ENCODE assay signal across 8 cellular contexts in genomic region chr6:31821301-31822037, GRCh38. TPM values are rescaled to one million over a fixed set of nuclear protein-coding genes. Genes with fewer than 3 reads are reported as not detected.
DNase-seq lines count a peak whose midpoint lies in the region; ATAC-seq and TF ChIP-seq lines count a peak whose summit lies in the region.

No MANE protein-coding gene starts in this region.

- peak overlapping the region; percentile 98 for H3K27ac ChIP-seq in parathyroid adenoma

- no peak for TF ChIP-seq CTCF in GM10248 (IDR thresholded peaks at IDR 0.05; ENCODE audit: control extremely low read depth, extremely low read depth, low read depth, missing control alignments)
- TF ChIP-seq CTCF in parathyroid adenoma (IDR thresholded peaks at IDR 0.05), result no peak

- no peaks in the 10 kb centered on the region for H3K79me2 ChIP-seq in parathyroid adenoma

- no peaks in the 10 kb centered on the region for H3K36me3 Mint-ChIP-seq in activated naive CD8-positive, alpha-beta T cell

- H3K4me1 ChIP-seq in parathyroid adenoma, result peaks cover 22% of the 10 kb centered on the region

- ATAC-seq in HG02938 (IDR thresholded peaks at IDR 0.05; ENCODE audit: unreplicated experiment), result peak; percentile 42
- peak; percentile 62 to 65 for ATAC-seq in left cardiac atrium
- no peak for ATAC-seq in GM21529 (IDR thresholded peaks at IDR 0.05; ENCODE audit: unreplicated experiment)

- peaks cover 49% of the 10 kb centered on the region for H3K4me1 Mint-ChIP-seq in activated naive CD8-positive, alpha-beta T cell (ENCODE audit: low read depth)

- peak overlapping the region; percentile 77 for H2AFZ ChIP-seq in parathyroid adenoma

- no peaks in the 10 kb centered on the region for H3K9me3 Mint-ChIP-seq in activated naive CD8-positive, alpha-beta T cell (ENCODE audit: low read depth)

- CTCF ChIA-PET in GM10248 (lab: Yijun Ruan, JAX), result interaction anchor here (1.2 to 2.1 kb wide), 2 partner anchors 13 to 52 kb away, joined by 3 to 5 read pairs; no protein-coding TSS in a partner anchor

- H3K9me3 ChIP-seq in parathyroid adenoma (ENCODE audit: control insufficient read depth, low read length), result no peaks in the 10 kb centered on the region

- peak overlapping the region; percentile 31 for H3K9ac ChIP-seq in parathyroid adenoma

- H3K36me3 ChIP-seq in parathyroid adenoma (ENCODE audit: control insufficient read depth, insufficient read depth, low read length), result no peaks in the 10 kb centered on the region

- DNase-seq in GM10248 (ENCODE audit: extremely low spot score), result peak; percentile 70
- peak; percentile 72 for DNase-seq in RPMI8226
- DNase-seq in left cardiac atrium, result peak; percentile 84
- DNase-seq in GDM1 (lab: John Stamatoyannopoulos, UW), result no peak

- H3K27me3 Mint-ChIP-seq in activated naive CD8-positive, alpha-beta T cell, result no peaks in the 10 kb centered on the region

- intact Hi-C loops in left cardiac atrium (cut with DNase I), result no loop called here

- POLR2A ChIA-PET in GM10248 (lab: Yijun Ruan, JAX), result interaction anchor here (0.6 kb wide), 1 partner anchor 45 kb away, joined by 5 read pairs; no protein-coding TSS in a partner anchor

- H3K4me3 ChIP-seq in parathyroid adenoma (ENCODE audit: low read depth, low read length), result peak overlapping the region; percentile 94

- H3K4me3 Mint-ChIP-seq in activated naive CD8-positive, alpha-beta T cell, result peak overlapping the region; percentile 95

- peak overlapping the region; percentile 99 for H3K4me2 ChIP-seq in parathyroid adenoma (ENCODE audit: low read length)

- peak overlapping the region; percentile 97 for H3K27ac Mint-ChIP-seq in activated naive CD8-positive, alpha-beta T cell

- no peaks in the 10 kb centered on the region for H3K27me3 ChIP-seq in parathyroid adenoma (ENCODE audit: control insufficient read depth, insufficient read depth, low read length)

RNA-seq across cellular contexts. Expression of gene HSPA1B, which starts 6.1 kb away (rescaled TPM):
- total RNA-seq in left cardiac atrium, result 100 to 1,000 TPM; 142 to 192 TPM

RNA-seq across cellular contexts. Expression of gene HSPA1A, which starts 6.1 kb away (rescaled TPM):
- 100 to 1,000 TPM; 197 to 288 TPM for total RNA-seq in left cardiac atrium

RNA-seq across cellular contexts. Expression of gene HSPA1L, which starts 6.4 kb away (rescaled TPM):
- total RNA-seq in left cardiac atrium, result 1 to 10 TPM; 1.1 to 2.6 TPM

RNA-seq across cellular contexts. Expression of gene LSM2, which starts 14.7 kb away (rescaled TPM):
- 10 to 100 TPM; 24.3 to 29.4 TPM for total RNA-seq in left cardiac atrium

RNA-seq across cellular contexts. Expression of gene VARS1, which starts 25.9 kb away (rescaled TPM):
- total RNA-seq in left cardiac atrium, result 10 to 100 TPM; 24.8 to 39.3 TPM
